Comparison of ENCODE assay signal across 19 cellular contexts in genomic region chr21:33395866-33396265, GRCh38. TPM values are rescaled to one million over a fixed set of nuclear protein-coding genes. Genes with fewer than 3 reads are reported as not detected.
DNase-seq lines count a peak whose midpoint lies in the region; ATAC-seq, FAIRE-seq and TF ChIP-seq lines count a peak whose summit lies in the region.
"Had no signal": no experiment of that assay in that cellular context is flagged by ENCODE, and none has a peak within 500 bp of the region (broad histone marks: within the 10 kb centered on the region; RNA-seq: fewer than 3 reads in every experiment).

No MANE protein-coding gene starts in this region.

- no peaks in the 10 kb centered on the region for H3K36me3 ChIP-seq in RWPE2 (ENCODE audit: low read depth)
- H3K36me3 ChIP-seq: upper lobe of left lung had no signal

- H3K4me3 Mint-ChIP-seq in activated naive CD8-positive, alpha-beta T cell treated with anti-CD3 and anti-CD28 coated beads, Interleukin-2, amount 50 U/mL, for 24 hours = no peak overlapping the region
- H3K4me3 Mint-ChIP-seq in activated naive CD8-positive, alpha-beta T cell treated with anti-CD3 and anti-CD28 coated beads for 36 hours = no peak overlapping the region

- no peak overlapping the region for H3K4me3 ChIP-seq in RWPE2 (ENCODE audit: severe bottlenecking)
- H3K4me3 ChIP-seq: upper lobe of left lung had no signal

- no peaks in the 10 kb centered on the region for H3K36me3 Mint-ChIP-seq in activated naive CD8-positive, alpha-beta T cell treated with anti-CD3 and anti-CD28 coated beads, Interleukin-2, amount 50 U/mL, for 24 hours (ENCODE audit: low read depth)
- no peaks in the 10 kb centered on the region for H3K36me3 Mint-ChIP-seq in activated naive CD8-positive, alpha-beta T cell treated with anti-CD3 and anti-CD28 coated beads for 36 hours
- H3K36me3 Mint-ChIP-seq: activated naive CD4-positive, alpha-beta T cell treated with anti-CD3 and anti-CD28 coated beads, Interleukin-2, amount 50 U/mL, for 72 hours had no signal

- FAIRE-seq in urothelium cell line (lab: Jason Lieb, UNC) = no peak
- FAIRE-seq: GM18507 had no signal

- no peaks in the 10 kb centered on the region for H3K27me3 ChIP-seq in RWPE2 (ENCODE audit: insufficient read depth, poor library complexity, severe bottlenecking)
- H3K27me3 ChIP-seq: upper lobe of left lung had no signal

- DNase-seq in activated naive CD8-positive, alpha-beta T cell treated with anti-CD3 and anti-CD28 coated beads, Interleukin-2, amount 50 U/mL, for 24 hours = no peak
- DNase-seq in activated naive CD8-positive, alpha-beta T cell treated with anti-CD3 and anti-CD28 coated beads for 36 hours = no peak
- DNase-seq in RWPE2 (ENCODE audit: low spot score) = no peak
- peak; percentile 55 for DNase-seq in fibroblast of peridontal ligament (ENCODE audit: extremely low read depth)
- DNase-seq in urothelium cell line (ENCODE audit: low spot score) = peak; percentile 25
- no peak for DNase-seq in T-helper 9 cell
- no peak for DNase-seq in stimulated activated CD4-positive, alpha-beta T cell treated with anti-CD3 and anti-CD28 coated beads, Interleukin-4, amount 100 ng/mL, for 24 hours
- no peak for DNase-seq in GM20000 (ENCODE audit: low spot score)
- DNase-seq: 8988T; Caco-2; cerebellar nuclear complex; hypothalamus; left colon; NCI-H1436 treated with DMSO at 0.1 percent for 48 hours; stimulated activated CD4-positive, alpha-beta T cell treated with anti-CD3 and anti-CD28 coated beads, Interleukin-1b, Interleukin-23, amount 100 ng/mL, for 48 hours; upper lobe of left lung had no signal

- no peaks in the 10 kb centered on the region for H3K9me3 Mint-ChIP-seq in activated naive CD8-positive, alpha-beta T cell treated with anti-CD3 and anti-CD28 coated beads, Interleukin-2, amount 50 U/mL, for 24 hours
- H3K9me3 Mint-ChIP-seq in activated naive CD8-positive, alpha-beta T cell treated with anti-CD3 and anti-CD28 coated beads for 36 hours = no peaks in the 10 kb centered on the region
- H3K9me3 Mint-ChIP-seq: activated naive CD4-positive, alpha-beta T cell treated with anti-CD3 and anti-CD28 coated beads, Interleukin-2, amount 50 U/mL, for 72 hours had no signal

- H3K9me3 ChIP-seq in RWPE2 (ENCODE audit: severe bottlenecking) = no peaks in the 10 kb centered on the region
- H3K9me3 ChIP-seq: Caco-2, upper lobe of left lung had no signal

- H3K4me1 ChIP-seq in RWPE2 (ENCODE audit: insufficient read depth, poor library complexity, severe bottlenecking) = no peaks in the 10 kb centered on the region
- H3K4me1 ChIP-seq: Caco-2 had no signal

- ATAC-seq in activated naive CD8-positive, alpha-beta T cell treated with anti-CD3 and anti-CD28 coated beads, Interleukin-2, amount 50 U/mL, for 24 hours = peak; percentile 41
- peak; percentile 49; the same call in 2 of the 3 replicates for ATAC-seq in RWPE2 (ENCODE audit: low read depth)
- ATAC-seq: activated CD4-positive, CD25-positive, alpha-beta regulatory T cell treated with anti-CD3 and anti-CD28 coated beads, Interleukin-2, amount 50 U/mL, for 24 hours; activated naive CD4-positive, alpha-beta T cell treated with anti-CD3 and anti-CD28 coated beads, Interleukin-2, amount 50 U/mL, for 72 hours; left colon had no signal

- TF ChIP-seq CTCF in RWPE2 (IDR thresholded peaks at IDR 0.05; ENCODE audit: poor library complexity, severe bottlenecking) (no peak), GM20000 (IDR thresholded peaks at IDR 0.05; ENCODE audit: extremely low read depth, missing control alignments) (no peak)

- H3K27ac ChIP-seq in RWPE2 (ENCODE audit: poor library complexity, severe bottlenecking) = no peak overlapping the region

- H3K4me1 Mint-ChIP-seq in activated naive CD8-positive, alpha-beta T cell treated with anti-CD3 and anti-CD28 coated beads, Interleukin-2, amount 50 U/mL, for 24 hours = peaks cover 13% of the 10 kb centered on the region
- peaks cover 8% of the 10 kb centered on the region for H3K4me1 Mint-ChIP-seq in activated naive CD8-positive, alpha-beta T cell treated with anti-CD3 and anti-CD28 coated beads for 36 hours

- no peak overlapping the region for H3K27ac Mint-ChIP-seq in activated naive CD8-positive, alpha-beta T cell treated with anti-CD3 and anti-CD28 coated beads, Interleukin-2, amount 50 U/mL, for 24 hours
- no peak overlapping the region for H3K27ac Mint-ChIP-seq in activated naive CD8-positive, alpha-beta T cell treated with anti-CD3 and anti-CD28 coated beads for 36 hours

- peaks cover 17% of the 10 kb centered on the region for H3K27me3 Mint-ChIP-seq in activated naive CD8-positive, alpha-beta T cell treated with anti-CD3 and anti-CD28 coated beads, Interleukin-2, amount 50 U/mL, for 24 hours
- peaks cover 19% of the 10 kb centered on the region for H3K27me3 Mint-ChIP-seq in activated naive CD8-positive, alpha-beta T cell treated with anti-CD3 and anti-CD28 coated beads for 36 hours

RNA-seq across cellular contexts. Expression of gene IFNGR2, which starts 7.3 kb away (rescaled TPM):
- total RNA-seq in activated naive CD8-positive, alpha-beta T cell treated with anti-CD3 and anti-CD28 coated beads for 36 hours = 1 to 10 TPM; 5.6 to 5.7 TPM

Comparison
In these comparisons a context has a peak if more than half of its experiments do, and no peak if none do; other contexts are left out.
1. DNase-seq: peak in fibroblast of peridontal ligament (single experiment) and urothelium cell line (single experiment); none in activated naive CD8-positive, alpha-beta T cell treated with anti-CD3 and anti-CD28 coated beads, Interleukin-2, amount 50 U/mL, for 24 hours (single experiment), activated naive CD8-positive, alpha-beta T cell treated with anti-CD3 and anti-CD28 coated beads for 36 hours (single experiment), RWPE2 (single experiment), T-helper 9 cell (single experiment), stimulated activated CD4-positive, alpha-beta T cell treated with anti-CD3 and anti-CD28 coated beads, Interleukin-4, amount 100 ng/mL, for 24 hours (single experiment) and GM20000 (single experiment).